ENCODE assay signal across 11 cellular contexts in genomic region chr10:44947356-44948152, GRCh38. TPM values are rescaled to one million over a fixed set of nuclear protein-coding genes. Genes with fewer than 3 reads are reported as not detected.
DNase-seq lines count a peak whose midpoint lies in the region; ATAC-seq and TF ChIP-seq lines count a peak whose summit lies in the region.
"Had no signal": no experiment of that assay in that cellular context is flagged by ENCODE, and none has a peak within 500 bp of the region (broad histone marks: within the 10 kb centered on the region; RNA-seq: fewer than 3 reads in every experiment).

No MANE protein-coding gene starts in this region.

- no peaks in the 10 kb centered on the region for H3K36me3 ChIP-seq in lung (ENCODE audit: control insufficient read depth in 2 of 2, insufficient read depth in 2 of 2, low read length in 2 of 2)
- H3K36me3 ChIP-seq in CD4-positive, alpha-beta memory T cell (ENCODE audit: insufficient read depth, low read length) = no peaks in the 10 kb centered on the region

- H3K27me3 Mint-ChIP-seq in CD4-positive, alpha-beta memory T cell = peaks cover 5 to 8% of the 10 kb centered on the region in 2 donors
- peaks cover 20% of the 10 kb centered on the region for H3K27me3 Mint-ChIP-seq in activated naive CD4-positive, alpha-beta T cell treated with anti-CD3 and anti-CD28 coated beads, Interleukin-2, amount 10 ng/mL, durations not matched to agents 7 days and 5 days

- peaks cover 2 to 7% of the 10 kb centered on the region in 2 donors for H3K36me3 Mint-ChIP-seq in CD4-positive, alpha-beta memory T cell
- peaks cover 1% of the 10 kb centered on the region for H3K36me3 Mint-ChIP-seq in activated naive CD4-positive, alpha-beta T cell treated with anti-CD3 and anti-CD28 coated beads, Interleukin-2, amount 10 ng/mL, durations not matched to agents 7 days and 5 days

- no peaks in the 10 kb centered on the region for H3K27me3 ChIP-seq in lung (ENCODE audit: control insufficient read depth, insufficient read depth)
- no peaks in the 10 kb centered on the region for H3K27me3 ChIP-seq in CD4-positive, alpha-beta memory T cell (ENCODE audit: insufficient read depth, low read length)

- CTCF ChIA-PET in CD4-positive, alpha-beta memory T cell (lab: Charles Lee; ENCODE audit: partially characterized antibody) = interaction anchor here (1.7 to 2.0 kb wide), 2 partner anchors 15 kb away, joined by 4 to 9 read pairs; no protein-coding TSS in a partner anchor
- CTCF ChIA-PET in activated naive CD4-positive, alpha-beta T cell treated with anti-CD3 and anti-CD28 coated beads, Interleukin-2, amount 10 ng/mL, durations not matched to agents 7 days and 5 days (lab: Charles Lee) = interaction anchor here (0.6 to 2.2 kb wide), 2 partner anchors 15 to 46 kb away, joined by 4 to 5 read pairs; no protein-coding TSS in a partner anchor

- 49 to 70% methylated on average over 6 of the region's 6 CpGs for WGBS in lung, 2 donors

- ATAC-seq in GM18498 (IDR thresholded peaks at IDR 0.05; ENCODE audit: unreplicated experiment) (peak; percentile 57), GM21381 (IDR thresholded peaks at IDR 0.05; ENCODE audit: unreplicated experiment) (peak; percentile 55), HG03378 (IDR thresholded peaks at IDR 0.05; ENCODE audit: unreplicated experiment) (peak; percentile 71), lung (ENCODE audit: insufficient read depth, low FRiP score) (peak; percentile 74)
- ATAC-seq: PC-3 had no signal

- intact Hi-C loops in CD4-positive, alpha-beta memory T cell (cut with micrococcal nuclease) = no loop called here

- H3K9me3 ChIP-seq in lung (ENCODE audit: control insufficient read depth in 2 of 2, insufficient read depth in 1 of 2, low read length in 1 of 2) = no peaks in the 10 kb centered on the region
- no peaks in the 10 kb centered on the region for H3K9me3 ChIP-seq in CD4-positive, alpha-beta memory T cell (ENCODE audit: control insufficient read depth in 1 of 2, low read length in 2 of 2)

- H3K27ac ChIP-seq in lung (ENCODE audit: low read depth in 1 of 2, low read length in 1 of 2) = no peak overlapping the region
- no peak overlapping the region for H3K27ac ChIP-seq in CD4-positive, alpha-beta memory T cell (ENCODE audit: low read depth, low read length)
- H3K27ac ChIP-seq: epithelial cell of prostate had no signal

- POLR2A ChIA-PET in CD4-positive, alpha-beta memory T cell (lab: Charles Lee; ENCODE audit: partially characterized antibody) = interaction anchor here (0.7 kb wide), 1 partner anchor 14 kb away, joined by 3 read pairs; no protein-coding TSS in a partner anchor

- H3K4me1 Mint-ChIP-seq in CD4-positive, alpha-beta memory T cell = peaks cover 0 to 3% (median 0%) of the 10 kb centered on the region in 4 donors
- H3K4me1 Mint-ChIP-seq in activated naive CD4-positive, alpha-beta T cell treated with anti-CD3 and anti-CD28 coated beads, Interleukin-2, amount 10 ng/mL, durations not matched to agents 7 days and 5 days = no peaks in the 10 kb centered on the region

- peaks cover 2 to 15% of the 10 kb centered on the region in 2 donors for H3K4me1 ChIP-seq in lung (ENCODE audit: control insufficient read depth in 2 of 2, insufficient read depth in 2 of 2, low read length in 2 of 2)
- no peaks in the 10 kb centered on the region for H3K4me1 ChIP-seq in CD4-positive, alpha-beta memory T cell (ENCODE audit: insufficient read depth, low read length)

- no peak overlapping the region for H3K4me3 ChIP-seq in lung
- no peak overlapping the region for H3K4me3 ChIP-seq in CD4-positive, alpha-beta memory T cell (ENCODE audit: low read length in 2 of 2)

- H3K27ac Mint-ChIP-seq in CD4-positive, alpha-beta memory T cell = peak overlapping the region in 1 of 7 donors; percentile 10
- H3K27ac Mint-ChIP-seq in activated naive CD4-positive, alpha-beta T cell treated with anti-CD3 and anti-CD28 coated beads, Interleukin-2, amount 10 ng/mL, durations not matched to agents 7 days and 5 days = no peak overlapping the region
- H3K27ac Mint-ChIP-seq: activated T-cell treated with anti-CD3 and anti-CD28 coated beads, Interleukin-2, amount 50 U/mL, for 24 hours had no signal

- no peak for TF ChIP-seq CTCF in lung (IDR thresholded peaks at IDR 0.05; ENCODE audit: control extremely low read depth, extremely low read depth)

- no peak for TF ChIP-seq POLR2A in erythroblast (IDR thresholded peaks at IDR 0.05; ENCODE audit: low read length)

- DNase-seq in lung (ENCODE audit: low spot score) (no peak), erythroblast (lab: John Stamatoyannopoulos, UW) (no peak), NCI-H2196 treated with DMSO at 0.1 percent for 48 hours (lab: John Stamatoyannopoulos, UW; ENCODE audit: unreplicated experiment) (no peak)
- no peak for DNase-seq in CD4-positive, alpha-beta memory T cell
- no peak for DNase-seq in activated naive CD4-positive, alpha-beta T cell treated with anti-CD3 and anti-CD28 coated beads, Interleukin-2, amount 10 ng/mL, durations not matched to agents 7 days and 5 days
- DNase-seq: activated T-cell treated with anti-CD3 and anti-CD28 coated beads, Interleukin-2, amount 50 U/mL, for 24 hours; PC-3 had no signal

- H3K9me3 Mint-ChIP-seq in CD4-positive, alpha-beta memory T cell = peaks cover 4 to 27% (median 22%) of the 10 kb centered on the region in 8 donors
- peaks cover 12% of the 10 kb centered on the region for H3K9me3 Mint-ChIP-seq in activated naive CD4-positive, alpha-beta T cell treated with anti-CD3 and anti-CD28 coated beads, Interleukin-2, amount 10 ng/mL, durations not matched to agents 7 days and 5 days

- no peak overlapping the region for H3K4me3 Mint-ChIP-seq in CD4-positive, alpha-beta memory T cell
- H3K4me3 Mint-ChIP-seq in activated naive CD4-positive, alpha-beta T cell treated with anti-CD3 and anti-CD28 coated beads, Interleukin-2, amount 10 ng/mL, durations not matched to agents 7 days and 5 days = no peak overlapping the region
- H3K4me3 Mint-ChIP-seq: activated T-cell treated with anti-CD3 and anti-CD28 coated beads, Interleukin-2, amount 50 U/mL, for 24 hours had no signal

RNA-seq across cellular contexts. Expression of gene RASSF4, which starts 12.0 kb away (rescaled TPM):
- total RNA-seq in lung = 10 to 100 TPM; 38.8 to 44.3 TPM
- polyA plus RNA-seq in lung = 10 to 100 TPM; 19.5 to 55.4 TPM
- 1 to 10 TPM; 1.6 to 1.8 TPM for total RNA-seq in CD4-positive, alpha-beta memory T cell
- under 1 TPM; 0.08 to 0.21 TPM for polyA plus RNA-seq in CD4-positive, alpha-beta memory T cell

RNA-seq across cellular contexts. Expression of gene DEPP1, which starts 31.1 kb away (rescaled TPM):
- total RNA-seq in lung = 100 to 1,000 TPM in 1 of 2 donors, 10 to 100 TPM in 1; 37.0 to 149 TPM
- 10 to 100 TPM; 48.3 to 91.9 TPM for polyA plus RNA-seq in lung
- not detected for total RNA-seq in CD4-positive, alpha-beta memory T cell
- polyA plus RNA-seq in CD4-positive, alpha-beta memory T cell = not detected

RNA-seq across cellular contexts. Expression of gene TMEM72, which starts 36.4 kb away (rescaled TPM):
- under 1 TPM in 1 of 2 donors, not detected in 1; 0.11 TPM for total RNA-seq in lung
- under 1 TPM; 0.02 to 0.04 TPM for polyA plus RNA-seq in lung
- total RNA-seq in CD4-positive, alpha-beta memory T cell = not detected
- polyA plus RNA-seq in CD4-positive, alpha-beta memory T cell = not detected
- total RNA-seq: PC-3 had no signal

RNA-seq across cellular contexts. Expression of gene ZNF22, which starts 53.2 kb away (rescaled TPM):
- total RNA-seq in lung = 10 to 100 TPM; 17.7 to 40.7 TPM
- polyA plus RNA-seq in lung = 10 to 100 TPM; 16.8 to 18.6 TPM
- total RNA-seq in CD4-positive, alpha-beta memory T cell = 10 to 100 TPM; 26.9 to 27.1 TPM
- 10 to 100 TPM; 34.5 to 40.6 TPM for polyA plus RNA-seq in CD4-positive, alpha-beta memory T cell

Comparison
In these comparisons a context has a peak if more than half of its experiments do, and no peak if none do; other contexts are left out.
1. RNA of gene RASSF4, which starts 12.0 kb away (total RNA-seq): 38.8 to 44.3 TPM in lung; 1.6 to 1.8 TPM in CD4-positive, alpha-beta memory T cell; every median in the first group is over 10 times any median in the second.
2. RNA of gene DEPP1, which starts 31.1 kb away (total RNA-seq): 37.0 to 149 TPM in lung; not detected in CD4-positive, alpha-beta memory T cell; every median in the first group is over 10 times any median in the second.
3. Peak in every context shown above with its lines, with median percentiles within 50 percentile points of each other: ATAC-seq.